ENCODE assay signal across 1 cellular context in the genomic region with DNA sequence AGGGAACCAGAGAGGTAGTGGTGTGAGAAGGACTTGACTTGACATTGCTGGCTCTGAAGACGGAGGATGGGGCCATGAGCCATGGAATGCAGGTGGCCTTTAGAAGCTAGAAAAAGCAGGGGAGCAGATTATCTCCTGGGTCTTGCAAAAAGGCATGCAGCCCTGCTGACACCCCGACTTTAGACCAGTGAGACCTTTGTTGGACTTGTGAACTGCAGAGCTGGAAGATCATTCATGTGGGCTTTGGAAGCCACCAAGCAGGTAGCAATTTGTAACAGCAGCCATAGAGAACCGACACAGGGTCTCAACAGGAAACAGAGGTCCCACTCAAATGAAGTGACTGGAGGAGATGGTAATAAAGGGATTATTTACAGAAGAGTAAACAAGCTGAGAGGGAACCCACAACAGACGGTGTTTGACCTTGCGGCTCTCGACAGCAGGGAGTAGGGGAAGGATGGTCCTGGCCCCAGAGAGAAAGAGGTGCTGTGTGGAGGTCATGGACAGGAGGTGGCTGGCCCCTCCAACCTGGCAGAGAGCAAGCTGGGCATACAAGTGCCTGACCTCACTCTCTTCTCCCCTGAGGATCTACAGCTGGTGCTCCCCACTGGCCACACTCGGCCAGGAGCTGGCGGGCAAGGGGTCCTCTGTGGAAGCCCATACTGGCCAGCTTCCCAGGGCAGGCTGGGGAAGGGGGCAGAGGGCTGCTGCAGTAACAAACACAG.
TF ChIP-seq lines count a peak whose summit lies in the region.

No MANE protein-coding gene starts in this region.

TF ChIP-seq in HepG2, 621 proteins besides CTCF, POLR2A, EP300 and RAD21 (continued from another document and continues in another):
- TF ChIP-seq, protein P1, sequence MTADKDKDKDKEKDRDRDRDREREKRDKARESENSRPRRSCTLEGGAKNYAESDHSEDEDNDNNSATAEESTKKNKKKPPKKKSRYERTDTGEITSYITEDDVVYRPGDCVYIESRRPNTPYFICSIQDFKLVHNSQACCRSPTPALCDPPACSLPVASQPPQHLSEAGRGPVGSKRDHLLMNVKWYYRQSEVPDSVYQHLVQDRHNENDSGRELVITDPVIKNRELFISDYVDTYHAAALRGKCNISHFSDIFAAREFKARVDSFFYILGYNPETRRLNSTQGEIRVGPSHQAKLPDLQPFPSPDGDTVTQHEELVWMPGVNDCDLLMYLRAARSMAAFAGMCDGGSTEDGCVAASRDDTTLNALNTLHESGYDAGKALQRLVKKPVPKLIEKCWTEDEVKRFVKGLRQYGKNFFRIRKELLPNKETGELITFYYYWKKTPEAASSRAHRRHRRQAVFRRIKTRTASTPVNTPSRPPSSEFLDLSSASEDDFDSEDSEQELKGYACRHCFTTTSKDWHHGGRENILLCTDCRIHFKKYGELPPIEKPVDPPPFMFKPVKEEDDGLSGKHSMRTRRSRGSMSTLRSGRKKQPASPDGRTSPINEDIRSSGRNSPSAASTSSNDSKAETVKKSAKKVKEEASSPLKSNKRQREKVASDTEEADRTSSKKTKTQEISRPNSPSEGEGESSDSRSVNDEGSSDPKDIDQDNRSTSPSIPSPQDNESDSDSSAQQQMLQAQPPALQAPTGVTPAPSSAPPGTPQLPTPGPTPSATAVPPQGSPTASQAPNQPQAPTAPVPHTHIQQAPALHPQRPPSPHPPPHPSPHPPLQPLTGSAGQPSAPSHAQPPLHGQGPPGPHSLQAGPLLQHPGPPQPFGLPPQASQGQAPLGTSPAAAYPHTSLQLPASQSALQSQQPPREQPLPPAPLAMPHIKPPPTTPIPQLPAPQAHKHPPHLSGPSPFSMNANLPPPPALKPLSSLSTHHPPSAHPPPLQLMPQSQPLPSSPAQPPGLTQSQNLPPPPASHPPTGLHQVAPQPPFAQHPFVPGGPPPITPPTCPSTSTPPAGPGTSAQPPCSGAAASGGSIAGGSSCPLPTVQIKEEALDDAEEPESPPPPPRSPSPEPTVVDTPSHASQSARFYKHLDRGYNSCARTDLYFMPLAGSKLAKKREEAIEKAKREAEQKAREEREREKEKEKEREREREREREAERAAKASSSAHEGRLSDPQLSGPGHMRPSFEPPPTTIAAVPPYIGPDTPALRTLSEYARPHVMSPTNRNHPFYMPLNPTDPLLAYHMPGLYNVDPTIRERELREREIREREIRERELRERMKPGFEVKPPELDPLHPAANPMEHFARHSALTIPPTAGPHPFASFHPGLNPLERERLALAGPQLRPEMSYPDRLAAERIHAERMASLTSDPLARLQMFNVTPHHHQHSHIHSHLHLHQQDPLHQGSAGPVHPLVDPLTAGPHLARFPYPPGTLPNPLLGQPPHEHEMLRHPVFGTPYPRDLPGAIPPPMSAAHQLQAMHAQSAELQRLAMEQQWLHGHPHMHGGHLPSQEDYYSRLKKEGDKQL (CRISPR knock-in tag; IDR thresholded peaks at IDR 0.05; ENCODE audit: low read depth) = no peak
- TF ChIP-seq, protein P2, sequence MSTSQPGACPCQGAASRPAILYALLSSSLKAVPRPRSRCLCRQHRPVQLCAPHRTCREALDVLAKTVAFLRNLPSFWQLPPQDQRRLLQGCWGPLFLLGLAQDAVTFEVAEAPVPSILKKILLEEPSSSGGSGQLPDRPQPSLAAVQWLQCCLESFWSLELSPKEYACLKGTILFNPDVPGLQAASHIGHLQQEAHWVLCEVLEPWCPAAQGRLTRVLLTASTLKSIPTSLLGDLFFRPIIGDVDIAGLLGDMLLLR (CRISPR knock-in tag; IDR thresholded peaks at IDR 0.05) = no peak
- TF ChIP-seq, protein P3, sequence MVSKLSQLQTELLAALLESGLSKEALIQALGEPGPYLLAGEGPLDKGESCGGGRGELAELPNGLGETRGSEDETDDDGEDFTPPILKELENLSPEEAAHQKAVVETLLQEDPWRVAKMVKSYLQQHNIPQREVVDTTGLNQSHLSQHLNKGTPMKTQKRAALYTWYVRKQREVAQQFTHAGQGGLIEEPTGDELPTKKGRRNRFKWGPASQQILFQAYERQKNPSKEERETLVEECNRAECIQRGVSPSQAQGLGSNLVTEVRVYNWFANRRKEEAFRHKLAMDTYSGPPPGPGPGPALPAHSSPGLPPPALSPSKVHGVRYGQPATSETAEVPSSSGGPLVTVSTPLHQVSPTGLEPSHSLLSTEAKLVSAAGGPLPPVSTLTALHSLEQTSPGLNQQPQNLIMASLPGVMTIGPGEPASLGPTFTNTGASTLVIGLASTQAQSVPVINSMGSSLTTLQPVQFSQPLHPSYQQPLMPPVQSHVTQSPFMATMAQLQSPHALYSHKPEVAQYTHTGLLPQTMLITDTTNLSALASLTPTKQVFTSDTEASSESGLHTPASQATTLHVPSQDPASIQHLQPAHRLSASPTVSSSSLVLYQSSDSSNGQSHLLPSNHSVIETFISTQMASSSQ (IDR thresholded peaks at IDR 0.05; ENCODE audit: low read depth) = no peak
- TF ChIP-seq, protein P3 (CRISPR knock-in tag; IDR thresholded peaks at IDR 0.05; ENCODE audit: borderline replicate concordance) = no peak
- TF ChIP-seq ZNF263 (CRISPR knock-in tag; IDR thresholded peaks at IDR 0.05) (peak; percentile 85), ZSCAN31 (CRISPR knock-in tag; IDR thresholded peaks at IDR 0.05; ENCODE audit: low read depth) (no peak), FLYWCH1 (CRISPR knock-in tag; IDR thresholded peaks at IDR 0.05) (no peak), KDM4B (CRISPR knock-in tag; IDR thresholded peaks at IDR 0.05) (no peak), ARNTL (CRISPR knock-in tag; IDR thresholded peaks at IDR 0.05) (no peak; the same call in 1 of the 2 replicates), KLF12 (CRISPR knock-in tag; IDR thresholded peaks at IDR 0.05; ENCODE audit: borderline replicate concordance) (no peak), ZNF660 (CRISPR knock-in tag; IDR thresholded peaks at IDR 0.05; ENCODE audit: borderline replicate concordance, low read depth) (no peak), GLI4 (CRISPR knock-in tag; IDR thresholded peaks at IDR 0.05; ENCODE audit: borderline replicate concordance) (no peak), NFKBIZ (CRISPR knock-in tag; IDR thresholded peaks at IDR 0.05) (no peak), GTF3A (CRISPR knock-in tag; conservative IDR thresholded peaks at IDR 0.05) (0 out of 2 replicates have a peak, but pooled peaks have one; percentile 40), MATR3 (CRISPR knock-in tag; IDR thresholded peaks at IDR 0.05) (no peak), ZNF749 (CRISPR knock-in tag; IDR thresholded peaks at IDR 0.05; ENCODE audit: borderline replicate concordance) (no peak), MEIS2 (CRISPR knock-in tag; IDR thresholded peaks at IDR 0.05) (no peak), SUZ12 (IDR thresholded peaks at IDR 0.05; ENCODE audit: low read depth, low read length) (no peak), RBAK (CRISPR knock-in tag; IDR thresholded peaks at IDR 0.05) (no peak), RFX3 (CRISPR knock-in tag; IDR thresholded peaks at IDR 0.05) (no peak), ZMYM4 (CRISPR knock-in tag; IDR thresholded peaks at IDR 0.05) (peak; percentile 24; the same call in 1 of the 2 replicates), ZSCAN25 (CRISPR knock-in tag; IDR thresholded peaks at IDR 0.05) (peak; percentile 57; the same call in 1 of the 2 replicates), SIX1 (CRISPR knock-in tag; IDR thresholded peaks at IDR 0.05; ENCODE audit: borderline replicate concordance) (no peak), CAMTA2 (CRISPR knock-in tag; IDR thresholded peaks at IDR 0.05; ENCODE audit: borderline replicate concordance) (no peak), ZNF264 (CRISPR knock-in tag; IDR thresholded peaks at IDR 0.05) (no peak), KDM3A (CRISPR knock-in tag; IDR thresholded peaks at IDR 0.05; ENCODE audit: low read depth) (no peak), MTF2 (CRISPR knock-in tag; IDR thresholded peaks at IDR 0.05; ENCODE audit: borderline replicate concordance) (no peak; the same call in 1 of the 2 replicates), NR3C1 (CRISPR knock-in tag; IDR thresholded peaks at IDR 0.05) (no peak), ZNF7 (CRISPR knock-in tag; IDR thresholded peaks at IDR 0.05) (no peak), SOX13 (IDR thresholded peaks at IDR 0.05) (no peak), SOX13 (CRISPR knock-in tag; conservative IDR thresholded peaks at IDR 0.05 in 1 of 2, IDR thresholded peaks at IDR 0.05 in 1 of 2) (peak in 1 of 2 experiments; percentile 48; a peak in 1 of 4 replicates), ZNF557 (CRISPR knock-in tag; IDR thresholded peaks at IDR 0.05) (no peak), ZNF138 (CRISPR knock-in tag; IDR thresholded peaks at IDR 0.05; ENCODE audit: low read depth) (no peak), JUNB (CRISPR knock-in tag; IDR thresholded peaks at IDR 0.05; ENCODE audit: borderline replicate concordance) (no peak), PCBP2 (optimal IDR thresholded peaks at IDR 0.05; ENCODE audit: low read depth, low read length, poor library complexity, severe bottlenecking) (no peak), ZNF260 (CRISPR knock-in tag; IDR thresholded peaks at IDR 0.05; ENCODE audit: borderline replicate concordance, low read depth) (no peak), ZNF775 (CRISPR knock-in tag; IDR thresholded peaks at IDR 0.05; ENCODE audit: borderline replicate concordance) (no peak)
- TF ChIP-seq, protein P4, sequence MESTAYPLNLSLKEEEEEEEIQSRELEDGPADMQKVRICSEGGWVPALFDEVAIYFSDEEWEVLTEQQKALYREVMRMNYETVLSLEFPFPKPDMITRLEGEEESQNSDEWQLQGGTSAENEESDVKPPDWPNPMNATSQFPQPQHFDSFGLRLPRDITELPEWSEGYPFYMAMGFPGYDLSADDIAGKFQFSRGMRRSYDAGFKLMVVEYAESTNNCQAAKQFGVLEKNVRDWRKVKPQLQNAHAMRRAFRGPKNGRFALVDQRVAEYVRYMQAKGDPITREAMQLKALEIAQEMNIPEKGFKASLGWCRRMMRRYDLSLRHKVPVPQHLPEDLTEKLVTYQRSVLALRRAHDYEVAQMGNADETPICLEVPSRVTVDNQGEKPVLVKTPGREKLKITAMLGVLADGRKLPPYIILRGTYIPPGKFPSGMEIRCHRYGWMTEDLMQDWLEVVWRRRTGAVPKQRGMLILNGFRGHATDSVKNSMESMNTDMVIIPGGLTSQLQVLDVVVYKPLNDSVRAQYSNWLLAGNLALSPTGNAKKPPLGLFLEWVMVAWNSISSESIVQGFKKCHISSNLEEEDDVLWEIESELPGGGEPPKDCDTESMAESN (CRISPR knock-in tag; conservative IDR thresholded peaks at IDR 0.05) = no peak; the same call in none of the 2 replicates
- TF ChIP-seq, protein P5, sequence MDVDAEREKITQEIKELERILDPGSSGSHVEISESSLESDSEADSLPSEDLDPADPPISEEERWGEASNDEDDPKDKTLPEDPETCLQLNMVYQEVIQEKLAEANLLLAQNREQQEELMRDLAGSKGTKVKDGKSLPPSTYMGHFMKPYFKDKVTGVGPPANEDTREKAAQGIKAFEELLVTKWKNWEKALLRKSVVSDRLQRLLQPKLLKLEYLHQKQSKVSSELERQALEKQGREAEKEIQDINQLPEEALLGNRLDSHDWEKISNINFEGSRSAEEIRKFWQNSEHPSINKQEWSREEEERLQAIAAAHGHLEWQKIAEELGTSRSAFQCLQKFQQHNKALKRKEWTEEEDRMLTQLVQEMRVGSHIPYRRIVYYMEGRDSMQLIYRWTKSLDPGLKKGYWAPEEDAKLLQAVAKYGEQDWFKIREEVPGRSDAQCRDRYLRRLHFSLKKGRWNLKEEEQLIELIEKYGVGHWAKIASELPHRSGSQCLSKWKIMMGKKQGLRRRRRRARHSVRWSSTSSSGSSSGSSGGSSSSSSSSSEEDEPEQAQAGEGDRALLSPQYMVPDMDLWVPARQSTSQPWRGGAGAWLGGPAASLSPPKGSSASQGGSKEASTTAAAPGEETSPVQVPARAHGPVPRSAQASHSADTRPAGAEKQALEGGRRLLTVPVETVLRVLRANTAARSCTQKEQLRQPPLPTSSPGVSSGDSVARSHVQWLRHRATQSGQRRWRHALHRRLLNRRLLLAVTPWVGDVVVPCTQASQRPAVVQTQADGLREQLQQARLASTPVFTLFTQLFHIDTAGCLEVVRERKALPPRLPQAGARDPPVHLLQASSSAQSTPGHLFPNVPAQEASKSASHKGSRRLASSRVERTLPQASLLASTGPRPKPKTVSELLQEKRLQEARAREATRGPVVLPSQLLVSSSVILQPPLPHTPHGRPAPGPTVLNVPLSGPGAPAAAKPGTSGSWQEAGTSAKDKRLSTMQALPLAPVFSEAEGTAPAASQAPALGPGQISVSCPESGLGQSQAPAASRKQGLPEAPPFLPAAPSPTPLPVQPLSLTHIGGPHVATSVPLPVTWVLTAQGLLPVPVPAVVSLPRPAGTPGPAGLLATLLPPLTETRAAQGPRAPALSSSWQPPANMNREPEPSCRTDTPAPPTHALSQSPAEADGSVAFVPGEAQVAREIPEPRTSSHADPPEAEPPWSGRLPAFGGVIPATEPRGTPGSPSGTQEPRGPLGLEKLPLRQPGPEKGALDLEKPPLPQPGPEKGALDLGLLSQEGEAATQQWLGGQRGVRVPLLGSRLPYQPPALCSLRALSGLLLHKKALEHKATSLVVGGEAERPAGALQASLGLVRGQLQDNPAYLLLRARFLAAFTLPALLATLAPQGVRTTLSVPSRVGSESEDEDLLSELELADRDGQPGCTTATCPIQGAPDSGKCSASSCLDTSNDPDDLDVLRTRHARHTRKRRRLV (CRISPR knock-in tag; IDR thresholded peaks at IDR 0.05) = no peak
- TF ChIP-seq, protein P6, sequence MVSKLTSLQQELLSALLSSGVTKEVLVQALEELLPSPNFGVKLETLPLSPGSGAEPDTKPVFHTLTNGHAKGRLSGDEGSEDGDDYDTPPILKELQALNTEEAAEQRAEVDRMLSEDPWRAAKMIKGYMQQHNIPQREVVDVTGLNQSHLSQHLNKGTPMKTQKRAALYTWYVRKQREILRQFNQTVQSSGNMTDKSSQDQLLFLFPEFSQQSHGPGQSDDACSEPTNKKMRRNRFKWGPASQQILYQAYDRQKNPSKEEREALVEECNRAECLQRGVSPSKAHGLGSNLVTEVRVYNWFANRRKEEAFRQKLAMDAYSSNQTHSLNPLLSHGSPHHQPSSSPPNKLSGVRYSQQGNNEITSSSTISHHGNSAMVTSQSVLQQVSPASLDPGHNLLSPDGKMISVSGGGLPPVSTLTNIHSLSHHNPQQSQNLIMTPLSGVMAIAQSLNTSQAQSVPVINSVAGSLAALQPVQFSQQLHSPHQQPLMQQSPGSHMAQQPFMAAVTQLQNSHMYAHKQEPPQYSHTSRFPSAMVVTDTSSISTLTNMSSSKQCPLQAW (CRISPR knock-in tag; IDR thresholded peaks at IDR 0.05) = no peak
- TF ChIP-seq, protein P7, sequence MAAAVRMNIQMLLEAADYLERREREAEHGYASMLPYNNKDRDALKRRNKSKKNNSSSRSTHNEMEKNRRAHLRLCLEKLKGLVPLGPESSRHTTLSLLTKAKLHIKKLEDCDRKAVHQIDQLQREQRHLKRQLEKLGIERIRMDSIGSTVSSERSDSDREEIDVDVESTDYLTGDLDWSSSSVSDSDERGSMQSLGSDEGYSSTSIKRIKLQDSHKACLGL (CRISPR knock-in tag; IDR thresholded peaks at IDR 0.05) = no peak
